17 cellular contexts compared by ENCODE assay signal in the genomic region with DNA sequence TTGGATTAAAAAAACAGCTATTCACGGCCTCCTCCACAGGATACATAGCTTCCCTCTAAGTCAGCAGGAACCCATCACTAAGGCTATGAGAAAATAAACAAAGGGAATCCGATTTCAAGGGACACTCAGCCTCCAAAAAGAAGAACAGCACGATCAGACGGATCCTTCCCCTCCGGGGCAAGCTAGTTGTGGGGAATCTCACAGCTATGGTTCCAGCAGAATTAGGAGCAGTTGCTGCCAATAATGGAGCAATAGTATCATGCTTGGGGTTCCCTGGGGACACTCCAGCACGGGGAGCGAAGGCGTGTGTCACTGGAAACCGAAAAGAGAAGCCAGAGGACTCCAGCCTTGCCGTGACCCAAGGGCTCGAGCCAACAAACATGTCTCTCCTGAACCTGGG.
A peak's percentile ranks its signal among the peaks of the same experiment; 100 is the strongest.
DNase-seq lines count a peak whose midpoint lies in the region; ATAC-seq, FAIRE-seq and TF ChIP-seq lines count a peak whose summit lies in the region.
"Had no signal": no experiment of that assay in that cellular context is flagged by ENCODE, and none has a peak within 500 bp of the region (broad histone marks: within the 10 kb centered on the region; RNA-seq: fewer than 3 reads in every experiment).

No MANE protein-coding gene starts in this region.

- intact Hi-C loops in pancreas (cut with DNase I) = no loop called here

- H3K27ac Mint-ChIP-seq in WTC11 = no peak overlapping the region
- no peak overlapping the region for H3K27ac Mint-ChIP-seq in activated CD4-positive, alpha-beta memory T cell treated with anti-CD3 and anti-CD28 coated beads, Interleukin-2, amount 10 ng/mL, durations not matched to agents 7 days and 5 days
- H3K27ac Mint-ChIP-seq: T-helper 17 cell had no signal

- ATAC-seq in WTC11 = peak; percentile 40; the same call in 1 of the 2 replicates
- ATAC-seq in pancreas = peak in 3 of 4 donors; percentile 14 to 54 (median 38)
- no peak for ATAC-seq in HG03196 (IDR thresholded peaks at IDR 0.05; ENCODE audit: unreplicated experiment)
- ATAC-seq in GM18861 (IDR thresholded peaks at IDR 0.05; ENCODE audit: unreplicated experiment) = no peak
- ATAC-seq in GM21526 (IDR thresholded peaks at IDR 0.05; ENCODE audit: low FRiP score, unreplicated experiment) = no peak
- ATAC-seq: A549, PC-3, T-helper 17 cell had no signal

- peaks cover 3% of the 10 kb centered on the region; the same call in 1 of the 2 replicates for H3K9me3 Mint-ChIP-seq in WTC11
- no peaks in the 10 kb centered on the region for H3K9me3 Mint-ChIP-seq in activated CD4-positive, alpha-beta memory T cell treated with anti-CD3 and anti-CD28 coated beads, Interleukin-2, amount 10 ng/mL, durations not matched to agents 7 days and 5 days

- no peak overlapping the region for H3K27ac ChIP-seq in pancreas
- H3K27ac ChIP-seq: A549, HL-60 had no signal

- no peak overlapping the region for H3K4me3 Mint-ChIP-seq in WTC11
- H3K4me3 Mint-ChIP-seq in activated CD4-positive, alpha-beta memory T cell treated with anti-CD3 and anti-CD28 coated beads, Interleukin-2, amount 10 ng/mL, durations not matched to agents 7 days and 5 days = no peak overlapping the region
- H3K4me3 Mint-ChIP-seq: T-helper 17 cell had no signal

- H3K4me3 ChIP-seq in foreskin fibroblast (ENCODE audit: low read depth in 1 of 2, low read length in 2 of 2) (no peak overlapping the region), pancreas (no peak overlapping the region)
- H3K4me3 ChIP-seq: A549 had no signal

- POLR2A ChIA-PET in WTC11 (lab: Charles Lee) = no interaction called here
- POLR2A ChIA-PET in activated CD4-positive, alpha-beta memory T cell treated with anti-CD3 and anti-CD28 coated beads, Interleukin-2, amount 10 ng/mL, durations not matched to agents 7 days and 5 days (lab: Charles Lee) = no interaction called here

- H3K4me1 Mint-ChIP-seq in WTC11 = peaks cover 9% of the 10 kb centered on the region
- no peaks in the 10 kb centered on the region for H3K4me1 Mint-ChIP-seq in activated CD4-positive, alpha-beta memory T cell treated with anti-CD3 and anti-CD28 coated beads, Interleukin-2, amount 10 ng/mL, durations not matched to agents 7 days and 5 days
- H3K4me1 Mint-ChIP-seq: T-helper 17 cell had no signal

- H3K9me3 ChIP-seq in pancreas = no peaks in the 10 kb centered on the region
- H3K9me3 ChIP-seq: A549 had no signal

- H3K4me1 ChIP-seq in pancreas = no peaks in the 10 kb centered on the region

- FAIRE-seq in pancreas (lab: Jason Lieb, UNC) = no peak
- FAIRE-seq: A549, GM18507, islet of Langerhans had no signal

- peak; percentile 72 for DNase-seq in AG08395 (ENCODE audit: low spot score)
- DNase-seq in WTC11 (ENCODE audit: low spot score) = no peak
- peak; percentile 71 to 86 for DNase-seq in foreskin fibroblast
- peak in 2 of 6 donors; percentile 5 to 18 for DNase-seq in pancreas
- no peak for DNase-seq in activated CD4-positive, alpha-beta memory T cell treated with anti-CD3 and anti-CD28 coated beads, Interleukin-2, amount 10 ng/mL, durations not matched to agents 7 days and 5 days
- DNase-seq: amniotic stem cell, DMS79 treated with DMSO at 0.1 percent for 48 hours, MM.1S, PC-3, T-helper 17 cell had no signal

- CTCF ChIA-PET in WTC11 (lab: Charles Lee) = interaction anchor here (1.3 to 3.4 kb wide), 5 partner anchors 8 to 1048 kb away, joined by 3 to 19 read pairs (median 5); no protein-coding TSS in a partner anchor
- CTCF ChIA-PET in activated CD4-positive, alpha-beta memory T cell treated with anti-CD3 and anti-CD28 coated beads, Interleukin-2, amount 10 ng/mL, durations not matched to agents 7 days and 5 days (lab: Charles Lee) = no interaction called here

- H3K27me3 ChIP-seq in pancreas = no peaks in the 10 kb centered on the region

- no peaks in the 10 kb centered on the region for H3K36me3 ChIP-seq in pancreas

- no peak for TF ChIP-seq CTCF in WTC11 (IDR thresholded peaks at IDR 0.05)
- no peak for TF ChIP-seq CTCF in foreskin fibroblast (IDR thresholded peaks at IDR 0.05; ENCODE audit: low read depth, low read length)
- TF ChIP-seq CTCF in pancreas (IDR thresholded peaks at IDR 0.05) = no peak

- no peaks in the 10 kb centered on the region for H3K36me3 Mint-ChIP-seq in WTC11
- H3K36me3 Mint-ChIP-seq in activated CD4-positive, alpha-beta memory T cell treated with anti-CD3 and anti-CD28 coated beads, Interleukin-2, amount 10 ng/mL, durations not matched to agents 7 days and 5 days (ENCODE audit: low read depth) = no peaks in the 10 kb centered on the region

- 74 to 78% methylated on average over 11 of the region's 11 CpGs for WGBS in pancreas, 2 donors

- no peaks in the 10 kb centered on the region; the same call in 1 of the 2 replicates for H3K27me3 Mint-ChIP-seq in WTC11 (ENCODE audit: low read depth)
- peaks cover 5% of the 10 kb centered on the region for H3K27me3 Mint-ChIP-seq in activated CD4-positive, alpha-beta memory T cell treated with anti-CD3 and anti-CD28 coated beads, Interleukin-2, amount 10 ng/mL, durations not matched to agents 7 days and 5 days

TF ChIP-seq in WTC11, 78 proteins besides CTCF, POLR2A, EP300 and RAD21:
- TF ChIP-seq NFE2L1 (CRISPR knock-in tag; IDR thresholded peaks at IDR 0.05) (no peak), FOXJ3 (CRISPR knock-in tag; IDR thresholded peaks at IDR 0.05; ENCODE audit: borderline replicate concordance) (no peak), MYBL2 (CRISPR knock-in tag; IDR thresholded peaks at IDR 0.05) (no peak), TCF7 (CRISPR knock-in tag; IDR thresholded peaks at IDR 0.05; ENCODE audit: low read depth) (no peak)

Comparison
In these comparisons a context has a peak if more than half of its experiments do, and no peak if none do; other contexts are left out.
1. DNase-seq: peak in AG08395 (single experiment) and foreskin fibroblast (2 of 2); none in WTC11 (single experiment) and activated CD4-positive, alpha-beta memory T cell treated with anti-CD3 and anti-CD28 coated beads, Interleukin-2, amount 10 ng/mL, durations not matched to agents 7 days and 5 days (single experiment).
2. ATAC-seq: peak in WTC11 (single experiment) and pancreas (3 of 4); none in HG03196 (single experiment), GM18861 (single experiment) and GM21526 (single experiment).